ENCODE assay signal across 18 cellular contexts in genomic region chr2:235703711-235704295, GRCh38.
DNase-seq lines count a peak whose midpoint lies in the region; ATAC-seq, FAIRE-seq and TF ChIP-seq lines count a peak whose summit lies in the region.
"Had no signal": no experiment of that assay in that cellular context is flagged by ENCODE, and none has a peak within 500 bp of the region (broad histone marks: within the 10 kb centered on the region; RNA-seq: fewer than 3 reads in every experiment).

No MANE protein-coding gene starts in this region.

- H4K91ac ChIP-seq in H1 (replicated peaks; ENCODE audit: insufficient read length, low read length) (no peak overlapping the region), trophoblast cell (ENCODE audit: low read depth, low read length) (no peak overlapping the region)

- H3K79me2 ChIP-seq in H1 (ENCODE audit: control insufficient read depth in 1 of 2, insufficient read depth in 2 of 2, low read length in 2 of 2) (peaks cover 0 to 77% of the 10 kb centered on the region in 2 experiments; a peak in 2 of 4 replicates), trophoblast cell (ENCODE audit: control insufficient read depth, insufficient read depth, low read length, poor library complexity) (peaks cover 1% of the 10 kb centered on the region)

- H3K9me3 ChIP-seq in H1 (ENCODE audit: insufficient read depth in 2 of 2, low read depth in 1 of 2, low read length in 1 of 2) (no peaks in the 10 kb centered on the region), trophoblast cell (ENCODE audit: insufficient read depth, low read depth, low read length) (peaks cover 6% of the 10 kb centered on the region)
- H3K9me3 ChIP-seq: SK-N-SH had no signal

- H2BK5ac ChIP-seq in H1 (ENCODE audit: low read depth, low read length): no peak overlapping the region
- no peak overlapping the region for H2BK5ac ChIP-seq in trophoblast cell (ENCODE audit: low read depth, low read length, poor library complexity)

- no peak overlapping the region for H2BK20ac ChIP-seq in H1 (ENCODE audit: low read length)

- H3K23me2 ChIP-seq in H1 (ENCODE audit: low read depth, low read length): no peaks in the 10 kb centered on the region

- H3K14ac ChIP-seq in H1 (ENCODE audit: insufficient read length): no peak overlapping the region
- H3K14ac ChIP-seq in trophoblast cell (ENCODE audit: low read length): no peak overlapping the region

- POLR2A ChIA-PET in H1 (lab: Charles Lee; ENCODE audit: partially characterized antibody): no interaction called here

- TF ChIP-seq CTCF in H1 (IDR thresholded peaks at IDR 0.05; ENCODE audit: control extremely low read depth in 1 of 3, insufficient read depth in 1 of 3, low read depth in 1 of 3, low read length in 3 of 3): no peak

- no peak for TF ChIP-seq POLR2A in H1 (IDR thresholded peaks at IDR 0.05; ENCODE audit: control extremely low read depth in 1 of 2, low read depth in 2 of 2, low read length in 2 of 2)
- no peak for TF ChIP-seq POLR2A in GM12892 (IDR thresholded peaks at IDR 0.05; ENCODE audit: low read depth, low read length)

- H3K4me2 ChIP-seq in H1 (ENCODE audit: insufficient read depth in 1 of 2, low read depth in 2 of 2, low read length in 2 of 2) (peak overlapping the region in 1 of 2 experiments; percentile 39; a peak in 1 of 4 replicates), trophoblast cell (ENCODE audit: low read length) (no peak overlapping the region)
- H3K4me2 ChIP-seq: KMS-11, SK-N-SH had no signal

- H3K23ac ChIP-seq in H1 (ENCODE audit: insufficient read length) (no peak overlapping the region), trophoblast cell (ENCODE audit: low read length) (no peak overlapping the region)

- H3K27ac ChIP-seq in H1 (ENCODE audit: low read depth, low read length): no peak overlapping the region
- H3K27ac ChIP-seq in trophoblast cell (ENCODE audit: low read depth, low read length): no peak overlapping the region
- H3K27ac ChIP-seq: 22Rv1, KMS-11 had no signal

- H3K4me3 ChIP-seq in H1 (ENCODE audit: extremely low read depth in 1 of 4, insufficient read depth in 2 of 4, low read depth in 3 of 4, low read length in 4 of 4) (no peak overlapping the region), trophoblast cell (ENCODE audit: low read depth, low read length) (no peak overlapping the region)

- H2AK5ac ChIP-seq in H1 (ENCODE audit: low read depth, low read length): no peak overlapping the region
- no peak overlapping the region for H2AK5ac ChIP-seq in trophoblast cell (ENCODE audit: low read length)

- no peak overlapping the region for H3K56ac ChIP-seq in H1 (replicated peaks; ENCODE audit: insufficient read length, low read depth, low read length)

- H3K36me3 ChIP-seq in H1 (ENCODE audit: control insufficient read depth in 2 of 4, insufficient read depth in 4 of 4, low read length in 3 of 4): peaks cover 0 to under 1% (median 0%) of the 10 kb centered on the region in 4 experiments; a peak in 1 of 8 replicates
- no peaks in the 10 kb centered on the region for H3K36me3 ChIP-seq in trophoblast cell (ENCODE audit: control insufficient read depth in 1 of 2, insufficient read depth in 2 of 2, low read length in 2 of 2)

- DNase-seq in Right ventricle myocardium inferior (ENCODE audit: missing footprints) (peak; percentile 40), Right ventricle myocardium superior (no peak), H1 (ENCODE audit: low read depth in 1 of 2, low spot score in 2 of 2) (no peak), trophoblast cell (peak; percentile 75 to 94), Ammon's horn (ENCODE audit: low spot score) (no peak), KG1 (lab: John Stamatoyannopoulos, UW) (no peak), GM12892 (ENCODE audit: insufficient read length) (no peak)
- no peak for DNase-seq in central memory CD4-positive, alpha-beta T cell
- DNase-seq: COR-L47, NCI-H1417, NCI-H187 treated with DMSO at 0.1 percent for 48 hours, NCI-H524, NCI-H82, OCI-M1, SK-N-SH had no signal

- no peak for ATAC-seq in Right ventricle myocardium inferior
- no peak for ATAC-seq in Right ventricle myocardium superior (ENCODE audit: poor library complexity)

- H3K18ac ChIP-seq in H1 (ENCODE audit: extremely low read depth, low read length): no peak overlapping the region; the same call in 1 of the 2 replicates
- no peak overlapping the region for H3K18ac ChIP-seq in trophoblast cell (ENCODE audit: low read length)

- FAIRE-seq in H1 (lab: Jason Lieb, UNC) (no peak), GM12892 (lab: Jason Lieb, UNC) (no peak)
- FAIRE-seq: G401.6 had no signal

- H2BK15ac ChIP-seq in H1 (ENCODE audit: low read length): no peak overlapping the region

- H2BK12ac ChIP-seq in H1 (ENCODE audit: low read depth, low read length) (peak overlapping the region; percentile 1; the same call in 1 of the 2 replicates), trophoblast cell (ENCODE audit: low read length) (no peak overlapping the region)

- no peak overlapping the region for H2AFZ ChIP-seq in H1 (ENCODE audit: low read length)
- no peak overlapping the region for H2AFZ ChIP-seq in trophoblast cell (ENCODE audit: insufficient read depth, low read length, poor library complexity)

- peaks cover 2 to 25% (median 11%) of the 10 kb centered on the region in 4 experiments for H3K4me1 ChIP-seq in H1 (replicated peaks in 1 of 4; ENCODE audit: control insufficient read depth in 3 of 4, insufficient read depth in 4 of 4, low read length in 3 of 4)
- peaks cover 4 to 8% of the 10 kb centered on the region in 2 experiments for H3K4me1 ChIP-seq in trophoblast cell (ENCODE audit: control insufficient read depth in 1 of 2, insufficient read depth in 2 of 2, low read length in 2 of 2)

- WGBS in H1 (ENCODE audit: extremely low coverage in 1 of 2, insufficient coverage in 1 of 2, insufficient read length in 1 of 2, insufficient replicate concordance in 2 of 2, low coverage in 1 of 2, low lambda C conversion rate in 2 of 2, missing lambda C conversion rate in 1 of 2), 2 experiments: 91% methylated on average over 10 of the region's 10 CpGs; no CpG with 5 or more reads in 1 of the 2 experiments
- no CpG with 5 or more reads among the region's 10 CpGs for WGBS in trophoblast cell (ENCODE audit: extremely low coverage, insufficient coverage, insufficient read length)

- H3K9ac ChIP-seq in H1 (replicated peaks in 1 of 4; ENCODE audit: extremely low read depth in 1 of 4, low read depth in 3 of 4, low read length in 3 of 4) (no peak overlapping the region), trophoblast cell (ENCODE audit: low read length) (no peak overlapping the region)
- H3K9ac ChIP-seq: KMS-11, SK-N-SH had no signal

- CTCF ChIA-PET in H1 (lab: Charles Lee; ENCODE audit: partially characterized antibody): interaction anchor here (1.1 kb wide), 1 partner anchor 109 kb away, joined by 4 read pairs; no protein-coding TSS in a partner anchor

- no peak overlapping the region for H4K8ac ChIP-seq in H1 (ENCODE audit: extremely low read depth, insufficient read depth, low read length)
- H4K8ac ChIP-seq in trophoblast cell (ENCODE audit: low read depth, low read length): no peak overlapping the region

- H3K79me1 ChIP-seq in H1 (ENCODE audit: low read depth, low read length) (peaks cover 27% of the 10 kb centered on the region), trophoblast cell (ENCODE audit: low read length) (no peaks in the 10 kb centered on the region)

- no peak for TF ChIP-seq RAD21 in H1 (IDR thresholded peaks at IDR 0.05 in 1 of 2, conservative IDR thresholded peaks at IDR 0.05 in 1 of 2; ENCODE audit: low read depth in 2 of 2, low read length in 2 of 2)

- no peaks in the 10 kb centered on the region for H3K27me3 ChIP-seq in H1 (replicated peaks in 1 of 4; ENCODE audit: control insufficient read depth in 3 of 4, extremely low read depth in 1 of 4, insufficient read depth in 3 of 4, low read length in 3 of 4)
- H3K27me3 ChIP-seq in trophoblast cell (ENCODE audit: insufficient read depth, low read length): no peaks in the 10 kb centered on the region

- intact Hi-C loops in Right ventricle myocardium inferior (cut with DNase I): no loop called here
- intact Hi-C loops in Right ventricle myocardium superior (cut with DNase I): no loop called here

- H2BK120ac ChIP-seq in H1 (replicated peaks; ENCODE audit: low read depth, low read length) (no peak overlapping the region), trophoblast cell (ENCODE audit: insufficient read depth, low read length, poor library complexity) (no peak overlapping the region)

- peaks cover 15 to 18% of the 10 kb centered on the region in 2 experiments for H4K20me1 ChIP-seq in H1 (replicated peaks in 1 of 2; ENCODE audit: control insufficient read depth in 1 of 2, insufficient read depth in 2 of 2, low read length in 2 of 2)

- H4K5ac ChIP-seq in H1 (ENCODE audit: insufficient read length, low read depth, low read length): no peak overlapping the region

- H3K4ac ChIP-seq in H1 (replicated peaks; ENCODE audit: insufficient read length, low read depth, low read length) (no peak overlapping the region), trophoblast cell (ENCODE audit: low read depth, low read length) (no peak overlapping the region)

- no peak overlapping the region for H4K12ac ChIP-seq in trophoblast cell (ENCODE audit: low read depth, low read length)

- TF ChIP-seq EP300 in H1 (IDR thresholded peaks at IDR 0.05; ENCODE audit: borderline replicate concordance in 1 of 2, low read depth in 2 of 2, low read length in 2 of 2): no peak

TF ChIP-seq in H1, 55 proteins besides CTCF, POLR2A, EP300 and RAD21:
- TF ChIP-seq SRF (IDR thresholded peaks at IDR 0.05; ENCODE audit: low read depth, low read length): no peak
- no peak for TF ChIP-seq JUND (IDR thresholded peaks at IDR 0.05; ENCODE audit: low read length)
- no peak for TF ChIP-seq BACH1 (IDR thresholded peaks at IDR 0.05; ENCODE audit: low read length)
- TF ChIP-seq MAX (IDR thresholded peaks at IDR 0.05): no peak
- TF ChIP-seq HDAC6 (IDR thresholded peaks at IDR 0.05; ENCODE audit: low read depth, low read length): no peak
- TF ChIP-seq KDM5A (IDR thresholded peaks at IDR 0.05; ENCODE audit: low read length): no peak
- no peak for TF ChIP-seq GABPA (IDR thresholded peaks at IDR 0.05; ENCODE audit: borderline replicate concordance, insufficient read depth, low read length)
- TF ChIP-seq EGR1 (IDR thresholded peaks at IDR 0.05; ENCODE audit: borderline replicate concordance, low read depth, low read length): no peak
- TF ChIP-seq BRCA1 (IDR thresholded peaks at IDR 0.05; ENCODE audit: low read depth, low read length): no peak
- TF ChIP-seq RXRA (IDR thresholded peaks at IDR 0.05; ENCODE audit: insufficient read depth, low read depth, low read length): no peak
- no peak for TF ChIP-seq SP1 (IDR thresholded peaks at IDR 0.05; ENCODE audit: low read depth, low read length)
- TF ChIP-seq CHD1 (IDR thresholded peaks at IDR 0.05; ENCODE audit: low read depth, low read length): no peak

Comparison
In these comparisons a context has a peak if more than half of its experiments do, and no peak if none do; other contexts are left out.
1. DNase-seq: peak in Right ventricle myocardium inferior (single experiment) and trophoblast cell (2 of 2); none in Right ventricle myocardium superior (single experiment), H1 (0 of 2), Ammon's horn (single experiment), KG1 (single experiment), GM12892 (single experiment) and central memory CD4-positive, alpha-beta T cell (single experiment).